Comparison of ENCODE assay signal across 7 cellular contexts in the genomic region with DNA sequence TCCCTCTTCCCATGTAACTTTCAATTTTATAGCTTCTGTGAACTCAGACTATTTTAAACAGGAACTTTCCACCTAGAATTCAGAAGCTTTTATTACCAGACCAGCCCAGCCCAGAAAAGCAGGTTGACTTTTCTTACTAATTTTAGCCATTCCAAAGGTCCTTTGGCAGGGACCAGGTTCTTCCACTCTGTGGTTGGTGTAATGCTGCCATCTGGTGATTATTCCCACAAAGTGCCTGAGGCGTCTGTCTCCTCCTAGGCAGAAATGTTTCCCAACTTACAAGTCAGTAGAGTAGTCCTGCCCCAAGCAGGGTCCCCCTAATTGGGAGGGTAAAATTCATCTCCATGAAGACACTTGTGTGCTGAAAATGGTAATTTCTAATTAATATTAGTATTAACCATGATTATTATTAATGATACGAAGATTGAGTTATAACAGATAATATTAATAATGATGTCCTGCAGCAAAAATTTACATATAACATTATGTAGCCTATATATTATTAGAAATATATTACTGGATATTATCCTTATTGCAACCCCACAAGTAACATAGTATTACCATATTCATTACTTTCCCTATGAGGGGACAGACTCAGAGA. TPM values are rescaled to one million over a fixed set of nuclear protein-coding genes. Genes with fewer than 3 reads are reported as not detected.
DNase-seq lines count a peak whose midpoint lies in the region; ATAC-seq and TF ChIP-seq lines count a peak whose summit lies in the region.

No MANE protein-coding gene starts in this region.

- peak; percentile 41; the same call in 1 of the 2 replicates for TF ChIP-seq CTCF in GM12874 (IDR thresholded peaks at IDR 0.05; ENCODE audit: insufficient read depth, low read depth, low read length)

- DNase-seq in NCI-H128 (lab: John Stamatoyannopoulos, UW; ENCODE audit: unreplicated experiment) (peak; percentile 27), SW 1271 (lab: John Stamatoyannopoulos, UW) (peak; percentile 3 to 32), glomerular endothelial cell (ENCODE audit: extremely low read depth, low read depth, low spot score) (peak; percentile 3), putamen (ENCODE audit: low spot score) (peak; percentile 35), activated gamma-delta T cell (lab: John Stamatoyannopoulos, UW) (no peak)

- ATAC-seq in GM21526 (IDR thresholded peaks at IDR 0.05; ENCODE audit: low FRiP score, unreplicated experiment): no peak

RNA-seq across cellular contexts. Expression of a gene that starts 53.0 kb away (rescaled TPM):
- not detected in 2 replicates for total RNA-seq in glomerular endothelial cell
